18 cellular contexts compared by ENCODE assay signal in genomic region chr16:54504372-54504771, GRCh38.
A peak's percentile ranks its signal among the peaks of the same experiment; 100 is the strongest.
DNase-seq lines count a peak whose midpoint lies in the region; ATAC-seq lines count a peak whose summit lies in the region.
"Had no signal": no experiment of that assay in that cellular context is flagged by ENCODE, and none has a peak within 500 bp of the region (broad histone marks: within the 10 kb centered on the region; RNA-seq: fewer than 3 reads in every experiment).

No MANE protein-coding gene starts in this region.

- WGBS in neuronal stem cell (ENCODE audit: extremely low coverage in 2 of 2, insufficient read length in 2 of 2, insufficient replicate concordance in 1 of 2), 2 donors, result no CpG with 5 or more reads among the region's 12 CpGs

- no peaks in the 10 kb centered on the region for H3K36me3 ChIP-seq in SK-N-MC (ENCODE audit: insufficient read depth, low read length)
- no peaks in the 10 kb centered on the region for H3K36me3 ChIP-seq in neuronal stem cell (replicated peaks in 1 of 2; ENCODE audit: control insufficient read depth in 2 of 2, insufficient read depth in 2 of 2, low read length in 2 of 2)

- H3K18ac ChIP-seq in neuronal stem cell (ENCODE audit: low read length), result no peak overlapping the region

- intact Hi-C loops in left cardiac atrium (cut with DNase I), result loop anchor here in 1 of 2 donors (5.0 to 10.0 kb wide), 2 partner anchors 132 to 220 kb away; partner anchors contain the start of gene IRX3

- ATAC-seq in left cardiac atrium (peak in 1 of 2 donors; percentile 61), HG03159 (IDR thresholded peaks at IDR 0.05; ENCODE audit: unreplicated experiment) (no peak)
- ATAC-seq: activated naive CD4-positive, alpha-beta T cell treated with anti-CD3 and anti-CD28 coated beads, Interleukin-2, amount 50 U/mL, for 72 hours; psoas muscle; T-helper 17 cell had no signal

- H3K23ac ChIP-seq in neuronal stem cell (ENCODE audit: low read depth, low read length, poor library complexity), result no peak overlapping the region

- H3K4me3 ChIP-seq in SK-N-MC (no peak overlapping the region), neuronal stem cell (ENCODE audit: low read length in 2 of 2) (no peak overlapping the region)
- H3K4me3 ChIP-seq: psoas muscle, testis had no signal

- H2BK120ac ChIP-seq in neuronal stem cell (ENCODE audit: low read depth, low read length), result no peak overlapping the region

- H3K9me3 ChIP-seq in SK-N-MC (ENCODE audit: low read depth, low read length) (no peaks in the 10 kb centered on the region), neuronal stem cell (replicated peaks in 1 of 2; ENCODE audit: control insufficient read depth in 2 of 2, insufficient read depth in 1 of 2, low read depth in 1 of 2, low read length in 2 of 2) (no peaks in the 10 kb centered on the region)
- H3K9me3 ChIP-seq: psoas muscle, testis had no signal

- H2AK5ac ChIP-seq in neuronal stem cell (ENCODE audit: low read depth, low read length), result no peak overlapping the region

- peak overlapping the region; percentile 28 for H2BK15ac ChIP-seq in neuronal stem cell (ENCODE audit: low read length)

- no peaks in the 10 kb centered on the region for H3K79me1 ChIP-seq in neuronal stem cell (ENCODE audit: low read depth, low read length)

- H4K91ac ChIP-seq in neuronal stem cell (ENCODE audit: low read depth, low read length, poor library complexity), result no peak overlapping the region

- no peak overlapping the region for H2BK12ac ChIP-seq in neuronal stem cell (ENCODE audit: low read length)

- no peaks in the 10 kb centered on the region for H3K27me3 ChIP-seq in neuronal stem cell (ENCODE audit: control insufficient read depth in 3 of 3, insufficient read depth in 3 of 3, low read depth in 1 of 3, low read length in 3 of 3)
- H3K27me3 ChIP-seq: testis had no signal

- no peak overlapping the region for H3K4me2 ChIP-seq in neuronal stem cell (ENCODE audit: insufficient read depth, low read length, poor library complexity, severe bottlenecking)

- H3K9ac ChIP-seq in SK-N-MC (ENCODE audit: insufficient read length) (no peak overlapping the region), neuronal stem cell (ENCODE audit: low read depth, low read length, poor library complexity) (no peak overlapping the region)

- H3K4me1 ChIP-seq in neuronal stem cell (ENCODE audit: control insufficient read depth in 2 of 2, insufficient read depth in 1 of 2, low read depth in 1 of 2, low read length in 2 of 2), result peaks cover 10 to 35% of the 10 kb centered on the region in 2 donors

- no peak overlapping the region for H2BK5ac ChIP-seq in neuronal stem cell (ENCODE audit: low read length)

- H3K27ac ChIP-seq in SK-N-MC, result peak overlapping the region; percentile 46
- no peak overlapping the region for H3K27ac ChIP-seq in neuronal stem cell (replicated peaks; ENCODE audit: low read length)
- H3K27ac ChIP-seq: psoas muscle, VCaP had no signal

- H3K4ac ChIP-seq in neuronal stem cell (ENCODE audit: low read length), result no peak overlapping the region

- H4K8ac ChIP-seq in neuronal stem cell (ENCODE audit: low read depth, low read length), result no peak overlapping the region

- no peak overlapping the region for H3K14ac ChIP-seq in neuronal stem cell (ENCODE audit: low read length)

- DNase-seq in NCI-H345 (lab: John Stamatoyannopoulos, UW) (peak; percentile 7), NCI-H345 treated with DMSO at 0.1 percent for 48 hours (lab: John Stamatoyannopoulos, UW; ENCODE audit: unreplicated experiment) (no peak), SK-N-MC (ENCODE audit: low read depth, low spot score) (no peak), left cardiac atrium (peak; percentile 53), neuronal stem cell (ENCODE audit: low spot score) (no peak), hepatic stellate cell (ENCODE audit: low spot score) (no peak)
- DNase-seq in activated CD4-positive, alpha-beta T cell treated with anti-CD3 and anti-CD28 coated beads, Interleukin-2, amount 50 U/mL, for 48 hours, result no peak
- DNase-seq: activated CD4-positive, alpha-beta memory T cell treated with anti-CD3 and anti-CD28 coated beads, Interleukin-2, amount 10 ng/mL, durations not matched to agents 7 days and 5 days; activated T-cell treated with anti-CD3 and anti-CD28 coated beads, Interleukin-2, amount 50 U/mL, for 48 hours; NCI-H1436 treated with DMSO at 0.1 percent for 48 hours; NCI-H226; SHP77 treated with DMSO at 0.1 percent for 48 hours; T-helper 17 cell; testis had no signal

- peak overlapping the region; percentile 13 for H2AFZ ChIP-seq in neuronal stem cell (ENCODE audit: low read length)

Comparison
In these comparisons a context has a peak if more than half of its experiments do, and no peak if none do; other contexts are left out.
1. DNase-seq: peak in NCI-H345 (single experiment) and left cardiac atrium (single experiment); none in NCI-H345 treated with DMSO at 0.1 percent for 48 hours (single experiment), SK-N-MC (single experiment), neuronal stem cell (single experiment), hepatic stellate cell (single experiment) and activated CD4-positive, alpha-beta T cell treated with anti-CD3 and anti-CD28 coated beads, Interleukin-2, amount 50 U/mL, for 48 hours (0 of 2).